In genomic region chr11:79329561-79329960, GRCh38 we compare ENCODE assay signal across 30 cellular contexts.
"Had no signal": no experiment of that assay in that cellular context is flagged by ENCODE, and none has a peak within 500 bp of the region (broad histone marks: within the 10 kb centered on the region; RNA-seq: fewer than 3 reads in every experiment).

No MANE protein-coding gene starts in this region.

- DNase-seq: activated CD4-positive, alpha-beta memory T cell treated with anti-CD3 and anti-CD28 coated beads, Interleukin-2, amount 10 ng/mL, durations not matched to agents 7 days and 5 days; activated CD4-positive, alpha-beta T cell treated with anti-CD3 and anti-CD28 coated beads for 1 hour; activated CD4-positive, alpha-beta T cell treated with anti-CD3 and anti-CD28 coated beads for 4 hours; activated CD4-positive, alpha-beta T cell treated with anti-CD3 and anti-CD28 coated beads, Interleukin-2, amount 10 ng/mL, durations not matched to agents 7 days and 5 days; activated CD4-positive, alpha-beta T cell treated with anti-CD3 and anti-CD28 coated beads, Interleukin-2, amount 50 U/mL, for 4 hours; activated CD8-positive, alpha-beta memory T cell treated with anti-CD3 and anti-CD28 coated beads, Interleukin-2, amount 50 U/mL, for 48 hours; activated gamma-delta T cell; activated naive CD4-positive, alpha-beta T cell; activated naive CD4-positive, alpha-beta T cell treated with anti-CD3 and anti-CD28 coated beads, Interleukin-2, amount 10 ng/mL, durations not matched to agents 7 days and 5 days; activated naive CD8-positive, alpha-beta T cell treated with anti-CD3 and anti-CD28 coated beads, Interleukin-2, amount 10 ng/mL, durations not matched to agents 7 days and 5 days; activated T-cell treated with anti-CD3 and anti-CD28 coated beads for 4 hours; activated T-cell treated with anti-CD3 and anti-CD28 coated beads, Interleukin-2, amount 50 U/mL, for 24 hours; activated T-cell treated with anti-CD3 and anti-CD28 coated beads, Interleukin-2, amount 50 U/mL, for 72 hours; brain microvascular endothelial cell; caudate nucleus; cortex of kidney; dermis blood vessel endothelial cell; effector CD4-positive, alpha-beta T cell; effector memory CD8-positive, alpha-beta T cell; foreskin fibroblast; gastrocnemius medialis; heart right ventricle; T-helper 1 cell; T-helper 17 cell had no signal

- H3K4me1 Mint-ChIP-seq: activated CD4-positive, alpha-beta memory T cell treated with anti-CD3 and anti-CD28 coated beads, Interleukin-2, amount 10 ng/mL, durations not matched to agents 7 days and 5 days; activated CD4-positive, alpha-beta T cell treated with anti-CD3 and anti-CD28 coated beads, Interleukin-2, amount 10 ng/mL, durations not matched to agents 7 days and 5 days; activated naive CD4-positive, alpha-beta T cell treated with anti-CD3 and anti-CD28 coated beads, Interleukin-2, amount 10 ng/mL, durations not matched to agents 7 days and 5 days; activated naive CD8-positive, alpha-beta T cell treated with anti-CD3 and anti-CD28 coated beads, Interleukin-2, amount 10 ng/mL, durations not matched to agents 7 days and 5 days; T-helper 17 cell had no signal

- H3K9me3 ChIP-seq: ascending aorta, gastrocnemius medialis, heart right ventricle had no signal

- H3K27me3 ChIP-seq: ascending aorta, brain microvascular endothelial cell, gastrocnemius medialis had no signal

- H3K36me3 Mint-ChIP-seq: activated naive CD4-positive, alpha-beta T cell treated with anti-CD3 and anti-CD28 coated beads, Interleukin-2, amount 10 ng/mL, durations not matched to agents 7 days and 5 days; activated naive CD4-positive, alpha-beta T cell treated with anti-CD3 and anti-CD28 coated beads, Interleukin-2, amount 50 U/mL, for 72 hours; activated naive CD8-positive, alpha-beta T cell treated with anti-CD3 and anti-CD28 coated beads, Interleukin-2, amount 10 ng/mL, durations not matched to agents 7 days and 5 days; WTC11 had no signal

- H3K27ac Mint-ChIP-seq: activated CD4-positive, alpha-beta memory T cell treated with anti-CD3 and anti-CD28 coated beads, Interleukin-2, amount 10 ng/mL, durations not matched to agents 7 days and 5 days; activated CD4-positive, alpha-beta T cell treated with anti-CD3 and anti-CD28 coated beads, Interleukin-2, amount 10 ng/mL, durations not matched to agents 7 days and 5 days; activated naive CD4-positive, alpha-beta T cell treated with anti-CD3 and anti-CD28 coated beads, Interleukin-2, amount 10 ng/mL, durations not matched to agents 7 days and 5 days; activated naive CD4-positive, alpha-beta T cell treated with anti-CD3 and anti-CD28 coated beads, Interleukin-2, amount 50 U/mL, for 72 hours; activated naive CD8-positive, alpha-beta T cell treated with anti-CD3 and anti-CD28 coated beads, Interleukin-2, amount 10 ng/mL, durations not matched to agents 7 days and 5 days; activated T-cell treated with anti-CD3 and anti-CD28 coated beads, Interleukin-2, amount 50 U/mL, for 24 hours; activated T-cell treated with anti-CD3 and anti-CD28 coated beads, Interleukin-2, amount 50 U/mL, for 72 hours; effector memory CD8-positive, alpha-beta T cell; T-helper 17 cell; T-helper 2 cell treated with Interferon-gamma antibody and Interleukin-4, amounts not matched to agents 5 μg/mL and 100 μg/mL, for 36 hours; WTC11 had no signal

- H3K4me3 Mint-ChIP-seq: activated CD4-positive, alpha-beta memory T cell treated with anti-CD3 and anti-CD28 coated beads, Interleukin-2, amount 10 ng/mL, durations not matched to agents 7 days and 5 days; activated CD4-positive, alpha-beta T cell treated with anti-CD3 and anti-CD28 coated beads, Interleukin-2, amount 10 ng/mL, durations not matched to agents 7 days and 5 days; activated naive CD4-positive, alpha-beta T cell treated with anti-CD3 and anti-CD28 coated beads, Interleukin-2, amount 10 ng/mL, durations not matched to agents 7 days and 5 days; activated naive CD8-positive, alpha-beta T cell treated with anti-CD3 and anti-CD28 coated beads, Interleukin-2, amount 10 ng/mL, durations not matched to agents 7 days and 5 days; activated T-cell treated with anti-CD3 and anti-CD28 coated beads, Interleukin-2, amount 50 U/mL, for 24 hours; activated T-cell treated with anti-CD3 and anti-CD28 coated beads, Interleukin-2, amount 50 U/mL, for 72 hours; effector memory CD8-positive, alpha-beta T cell; T-helper 17 cell; T-helper 2 cell treated with Interferon-gamma antibody and Interleukin-4, amounts not matched to agents 5 μg/mL and 100 μg/mL, for 36 hours; WTC11 had no signal

- H3K27me3 Mint-ChIP-seq: activated CD4-positive, alpha-beta memory T cell treated with anti-CD3 and anti-CD28 coated beads, Interleukin-2, amount 10 ng/mL, durations not matched to agents 7 days and 5 days; activated CD4-positive, alpha-beta T cell treated with anti-CD3 and anti-CD28 coated beads, Interleukin-2, amount 10 ng/mL, durations not matched to agents 7 days and 5 days; activated naive CD4-positive, alpha-beta T cell treated with anti-CD3 and anti-CD28 coated beads, Interleukin-2, amount 10 ng/mL, durations not matched to agents 7 days and 5 days; activated T-cell treated with anti-CD3 and anti-CD28 coated beads, Interleukin-2, amount 50 U/mL, for 24 hours; effector memory CD8-positive, alpha-beta T cell; T-helper 17 cell had no signal

- H3K27ac ChIP-seq: ascending aorta, brain microvascular endothelial cell, epithelial cell of prostate, gastrocnemius medialis, heart right ventricle, VCaP had no signal

- H3K4me1 ChIP-seq: ascending aorta had no signal

- H3K4me3 ChIP-seq: ascending aorta, gastrocnemius medialis, heart right ventricle had no signal

- H3K36me3 ChIP-seq: ascending aorta, brain microvascular endothelial cell, gastrocnemius medialis, heart right ventricle had no signal

- H3K9me3 Mint-ChIP-seq: activated CD4-positive, alpha-beta T cell treated with anti-CD3 and anti-CD28 coated beads, Interleukin-2, amount 10 ng/mL, durations not matched to agents 7 days and 5 days; activated naive CD4-positive, alpha-beta T cell treated with anti-CD3 and anti-CD28 coated beads, Interleukin-2, amount 10 ng/mL, durations not matched to agents 7 days and 5 days; activated naive CD8-positive, alpha-beta T cell treated with anti-CD3 and anti-CD28 coated beads, Interleukin-2, amount 10 ng/mL, durations not matched to agents 7 days and 5 days; activated T-cell treated with anti-CD3 and anti-CD28 coated beads, Interleukin-2, amount 50 U/mL, for 24 hours; T-helper 2 cell treated with Interferon-gamma antibody and Interleukin-4, amounts not matched to agents 5 μg/mL and 100 μg/mL, for 36 hours; WTC11 had no signal
